ENCODE assay signal across 31 cellular contexts in the genomic region with DNA sequence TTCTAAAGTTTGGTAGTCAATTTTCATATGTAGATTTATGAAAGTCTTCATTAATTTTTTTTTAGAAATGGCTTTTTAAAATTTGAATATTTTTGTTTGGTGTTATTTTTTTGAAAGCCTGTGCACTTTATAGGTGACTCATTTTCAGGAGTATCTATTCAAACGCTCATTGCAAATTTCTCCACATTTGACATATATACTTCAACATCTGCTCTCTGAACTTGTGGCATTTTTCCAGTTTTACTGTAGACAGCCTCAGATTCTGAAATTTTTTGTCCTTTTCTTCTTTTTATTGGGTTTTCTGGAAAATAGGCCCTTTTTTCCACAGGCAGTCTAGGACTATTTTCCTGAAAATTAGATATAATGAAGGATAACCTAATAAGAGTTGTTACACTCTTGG.
"Had no signal": no experiment of that assay in that cellular context is flagged by ENCODE, and none has a peak within 500 bp of the region (broad histone marks: within the 10 kb centered on the region; RNA-seq: fewer than 3 reads in every experiment).

No MANE protein-coding gene starts in this region.

- H3K27ac Mint-ChIP-seq: activated CD4-positive, alpha-beta memory T cell treated with anti-CD3 and anti-CD28 coated beads for 36 hours; activated CD4-positive, alpha-beta T cell treated with anti-CD3 and anti-CD28 coated beads, Interleukin-2, amount 10 ng/mL, durations not matched to agents 7 days and 5 days; activated naive CD4-positive, alpha-beta T cell treated with anti-CD3 and anti-CD28 coated beads for 36 hours; activated naive CD8-positive, alpha-beta T cell; T-helper 17 cell had no signal

- H3K27me3 Mint-ChIP-seq: activated CD4-positive, alpha-beta memory T cell treated with anti-CD3 and anti-CD28 coated beads for 36 hours; activated CD4-positive, alpha-beta T cell treated with anti-CD3 and anti-CD28 coated beads, Interleukin-2, amount 10 ng/mL, durations not matched to agents 7 days and 5 days; activated naive CD8-positive, alpha-beta T cell; T-helper 17 cell had no signal

- H3K4me3 Mint-ChIP-seq: activated CD4-positive, alpha-beta memory T cell treated with anti-CD3 and anti-CD28 coated beads for 36 hours; activated CD4-positive, alpha-beta T cell treated with anti-CD3 and anti-CD28 coated beads, Interleukin-2, amount 10 ng/mL, durations not matched to agents 7 days and 5 days; activated naive CD4-positive, alpha-beta T cell treated with anti-CD3 and anti-CD28 coated beads for 36 hours; activated naive CD8-positive, alpha-beta T cell; activated T-cell treated with anti-CD3 and anti-CD28 coated beads, Interleukin-2, amount 50 U/mL, for 4 hours; T-helper 17 cell had no signal

- H3K9me3 ChIP-seq: MG63 had no signal

- FAIRE-seq: TTC549 had no signal

- H3K9ac ChIP-seq: KMS-11 had no signal

- H3K27ac ChIP-seq: brain microvascular endothelial cell, cardiac muscle cell, KMS-11, VCaP had no signal

- ATAC-seq: activated T-cell treated with anti-CD3 and anti-CD28 coated beads, Interleukin-2, amount 50 U/mL, for 4 hours; PC-3; T-helper 17 cell had no signal

- H3K4me3 ChIP-seq: cardiac muscle cell, MG63 had no signal

- H3K4me1 Mint-ChIP-seq: activated CD4-positive, alpha-beta T cell treated with anti-CD3 and anti-CD28 coated beads, Interleukin-2, amount 10 ng/mL, durations not matched to agents 7 days and 5 days; T-helper 17 cell had no signal

- H3K27me3 ChIP-seq: brain microvascular endothelial cell, cardiac muscle cell, MG63 had no signal

- DNase-seq: activated CD4-positive, alpha-beta memory T cell treated with anti-CD3 and anti-CD28 coated beads for 36 hours; activated CD4-positive, alpha-beta T cell treated with anti-CD3 and anti-CD28 coated beads, Interleukin-2, amount 10 ng/mL, durations not matched to agents 7 days and 5 days; activated CD4-positive, CD25-positive, alpha-beta regulatory T cell; activated CD8-positive, alpha-beta memory T cell treated with anti-CD3 and anti-CD28 coated beads for 24 hours; activated gamma-delta T cell; activated naive CD4-positive, alpha-beta T cell treated with anti-CD3 and anti-CD28 coated beads for 36 hours; activated T-cell treated with anti-CD3 and anti-CD28 coated beads, Interleukin-2, amount 50 U/mL, for 4 hours; amygdala; brain microvascular endothelial cell; MG63; MV-4-11; NCI-H1092 treated with DMSO at 0.1 percent for 48 hours; NCI-H1417 treated with DMSO at 0.1 percent for 48 hours; NCI-H1694; NCI-H2029; NCI-H2107; NCI-H2171 treated with DMSO at 0.1 percent for 48 hours; NCI-H345; NCI-H510A; NCI-H526 treated with DMSO at 0.1 percent for 48 hours; NCI-H82; NK-92 treated with Interleukin-12 subunit alpha and Interleukin-12 subunit beta, amount 100 ng/mL, for 24 hours; PC-3; SHP77 treated with DMSO at 0.1 percent for 48 hours; T-helper 17 cell; T-helper 9 cell had no signal

- H3K36me3 ChIP-seq: brain microvascular endothelial cell, cardiac muscle cell, MG63 had no signal

- H3K4me2 ChIP-seq: KMS-11 had no signal

- H3K36me3 Mint-ChIP-seq: activated CD4-positive, alpha-beta memory T cell treated with anti-CD3 and anti-CD28 coated beads for 36 hours; activated naive CD8-positive, alpha-beta T cell had no signal
